Comparison of ENCODE assay signal across 2 cellular contexts in genomic region chrX:49977319-49978090, GRCh38.
TF ChIP-seq lines count a peak whose summit lies in the region.

No MANE protein-coding gene starts in this region.

TF ChIP-seq in SK-N-SH, 30 proteins besides CTCF, POLR2A, EP300 and RAD21 (continued from another document):
- TF ChIP-seq POLR2AphosphoS5 (IDR thresholded peaks at IDR 0.05; ENCODE audit: low read depth, low read length) (no peak), RXRA (IDR thresholded peaks at IDR 0.05; ENCODE audit: borderline replicate concordance, low read depth) (no peak), GATA2 (CRISPR knock-in tag; IDR thresholded peaks at IDR 0.05) (peak; percentile 66), NRF1 (IDR thresholded peaks at IDR 0.05; ENCODE audit: low read depth, low read length) (no peak), JUND (IDR thresholded peaks at IDR 0.05) (no peak), IRF3 (IDR thresholded peaks at IDR 0.05; ENCODE audit: low read depth, low read length) (no peak)

TF ChIP-seq in SK-N-SH treated with all-trans-retinoic acid at 6 μM for 48 hours, 23 proteins besides CTCF, POLR2A, EP300 and RAD21 (continued from another document):
- TF ChIP-seq RARB (CRISPR knock-in tag; IDR thresholded peaks at IDR 0.05) (no peak), ZNF565 (CRISPR knock-in tag; conservative IDR thresholded peaks at IDR 0.05; ENCODE audit: low read depth) (no peak), GLIS3 (CRISPR knock-in tag; IDR thresholded peaks at IDR 0.05) (no peak)
TF ChIP-seq in SK-N-SH treated with all-trans-retinoic acid at 6 μM for 48 hours: peak in this region for 0.
